ENCODE assay signal across 33 cellular contexts in genomic region chr22:21963286-21963685, GRCh38.
"Had no signal": no experiment of that assay in that cellular context is flagged by ENCODE, and none has a peak within 500 bp of the region (broad histone marks: within the 10 kb centered on the region; RNA-seq: fewer than 3 reads in every experiment).

No MANE protein-coding gene starts in this region.

- DNase-seq: activated B cell treated with CpG ODN at 0.5 μM for 24 hours; activated CD4-positive, alpha-beta T cell treated with anti-CD3 and anti-CD28 coated beads for 48 hours; activated CD4-positive, alpha-beta T cell treated with anti-CD3 and anti-CD28 coated beads, Interleukin-2, amount 50 U/mL, for 1 hour; activated CD4-positive, alpha-beta T cell treated with anti-CD3 and anti-CD28 coated beads, Interleukin-2, amount 50 U/mL, for 48 hours; activated CD8-positive, alpha-beta memory T cell treated with anti-CD3 and anti-CD28 coated beads for 24 hours; activated CD8-positive, alpha-beta T cell treated with anti-CD3 and anti-CD28 coated beads for 36 hours; activated effector memory CD4-positive, alpha-beta T cell treated with Interleukin-2 at 50 U/mL for 16 hours; activated gamma-delta T cell treated with Interleukin-2 at 50 U/mL for 16 hours; activated naive CD4-positive, alpha-beta T cell treated with anti-CD3 and anti-CD28 coated beads for 36 hours; activated naive CD8-positive, alpha-beta T cell treated with anti-CD3 and anti-CD28 coated beads, Interleukin-2, amount 10 ng/mL, durations not matched to agents 7 days and 5 days; activated T-cell treated with anti-CD3 and anti-CD28 coated beads, Interleukin-2, amount 50 U/mL, for 4 hours; anterior cingulate cortex; brain microvascular endothelial cell; dorsolateral prefrontal cortex; effector memory CD4-positive, alpha-beta T cell; erythroblast; foreskin keratinocyte; gastrocnemius medialis; glutamatergic neuron; T-helper 1 cell; T-helper 17 cell; T1000; WERI-Rb-1 had no signal

- H3K27ac Mint-ChIP-seq: activated B cell treated with CpG ODN at 0.5 μM for 24 hours; activated CD8-positive, alpha-beta T cell treated with anti-CD3 and anti-CD28 coated beads for 36 hours; activated naive CD4-positive, alpha-beta T cell treated with anti-CD3 and anti-CD28 coated beads for 36 hours; activated naive CD4-positive, alpha-beta T cell treated with anti-CD3 and anti-CD28 coated beads, Interleukin-2, amount 50 U/mL, for 24 hours; activated naive CD8-positive, alpha-beta T cell treated with anti-CD3 and anti-CD28 coated beads, Interleukin-2, amount 10 ng/mL, durations not matched to agents 7 days and 5 days; activated T-helper 17 cell treated with anti-CD3 and anti-CD28 coated beads, Interleukin-2, amount 50 U/mL, for 72 hours; dendritic cell treated with granulocyte-macrophage colony-stimulating factor and Interleukin-4, amounts not matched to agents 40 ng/mL and 50 ng/mL, for 4 days; endodermal cell; T-helper 17 cell; T-helper 2 cell treated with Interferon-gamma antibody and Interleukin-4, amounts not matched to agents 5 μg/mL and 100 μg/mL, for 36 hours had no signal

- H3K4me3 Mint-ChIP-seq: activated B cell treated with CpG ODN at 0.5 μM for 24 hours; activated CD8-positive, alpha-beta T cell treated with anti-CD3 and anti-CD28 coated beads for 36 hours; activated naive CD4-positive, alpha-beta T cell treated with anti-CD3 and anti-CD28 coated beads for 36 hours; activated naive CD4-positive, alpha-beta T cell treated with anti-CD3 and anti-CD28 coated beads, Interleukin-2, amount 50 U/mL, for 24 hours; activated naive CD8-positive, alpha-beta T cell treated with anti-CD3 and anti-CD28 coated beads, Interleukin-2, amount 10 ng/mL, durations not matched to agents 7 days and 5 days; activated T-cell treated with anti-CD3 and anti-CD28 coated beads, Interleukin-2, amount 50 U/mL, for 4 hours; activated T-helper 17 cell treated with anti-CD3 and anti-CD28 coated beads, Interleukin-2, amount 50 U/mL, for 72 hours; central memory CD8-positive, alpha-beta T cell; dendritic cell treated with granulocyte-macrophage colony-stimulating factor and Interleukin-4, amounts not matched to agents 40 ng/mL and 50 ng/mL, for 4 days; endodermal cell; T-helper 17 cell; T-helper 2 cell treated with Interferon-gamma antibody and Interleukin-4, amounts not matched to agents 5 μg/mL and 100 μg/mL, for 36 hours had no signal

- H3K9me3 Mint-ChIP-seq: activated B cell treated with CpG ODN at 0.5 μM for 24 hours; activated CD8-positive, alpha-beta T cell treated with anti-CD3 and anti-CD28 coated beads for 36 hours; activated naive CD4-positive, alpha-beta T cell treated with anti-CD3 and anti-CD28 coated beads for 36 hours; activated naive CD4-positive, alpha-beta T cell treated with anti-CD3 and anti-CD28 coated beads, Interleukin-2, amount 50 U/mL, for 24 hours; activated naive CD8-positive, alpha-beta T cell treated with anti-CD3 and anti-CD28 coated beads, Interleukin-2, amount 10 ng/mL, durations not matched to agents 7 days and 5 days; activated T-cell treated with anti-CD3 and anti-CD28 coated beads, Interleukin-2, amount 50 U/mL, for 4 hours; activated T-helper 17 cell treated with anti-CD3 and anti-CD28 coated beads, Interleukin-2, amount 50 U/mL, for 72 hours; central memory CD8-positive, alpha-beta T cell; dendritic cell treated with granulocyte-macrophage colony-stimulating factor and Interleukin-4, amounts not matched to agents 40 ng/mL and 50 ng/mL, for 4 days; T-helper 2 cell treated with Interferon-gamma antibody and Interleukin-4, amounts not matched to agents 5 μg/mL and 100 μg/mL, for 36 hours had no signal

- H3K4me3 ChIP-seq: coronary artery, dorsolateral prefrontal cortex, esophagus muscularis mucosa, gastrocnemius medialis, heart left ventricle had no signal

- ATAC-seq: activated CD4-positive, CD25-positive, alpha-beta regulatory T cell treated with anti-CD3 and anti-CD28 coated beads, Interleukin-2, amount 50 U/mL, for 24 hours; activated CD8-positive, alpha-beta T cell treated with anti-CD3 and anti-CD28 coated beads for 36 hours; activated T-cell treated with anti-CD3 and anti-CD28 coated beads, Interleukin-2, amount 50 U/mL, for 4 hours; activated T-helper 17 cell treated with anti-CD3 and anti-CD28 coated beads, Interleukin-2, amount 50 U/mL, for 72 hours; foreskin keratinocyte; gastrocnemius medialis; heart left ventricle; T-helper 17 cell had no signal

- H3K27me3 Mint-ChIP-seq: activated B cell treated with CpG ODN at 0.5 μM for 24 hours; activated CD8-positive, alpha-beta T cell treated with anti-CD3 and anti-CD28 coated beads for 36 hours; activated naive CD4-positive, alpha-beta T cell treated with anti-CD3 and anti-CD28 coated beads, Interleukin-2, amount 50 U/mL, for 24 hours; activated naive CD8-positive, alpha-beta T cell treated with anti-CD3 and anti-CD28 coated beads, Interleukin-2, amount 10 ng/mL, durations not matched to agents 7 days and 5 days; activated T-helper 17 cell treated with anti-CD3 and anti-CD28 coated beads, Interleukin-2, amount 50 U/mL, for 72 hours; central memory CD8-positive, alpha-beta T cell; dendritic cell treated with granulocyte-macrophage colony-stimulating factor and Interleukin-4, amounts not matched to agents 40 ng/mL and 50 ng/mL, for 4 days; T-helper 17 cell had no signal

- H3K27me3 ChIP-seq: brain microvascular endothelial cell, dorsolateral prefrontal cortex, esophagus muscularis mucosa, foreskin keratinocyte, gastrocnemius medialis, heart left ventricle had no signal

- H3K27ac ChIP-seq: brain microvascular endothelial cell, coronary artery, dorsolateral prefrontal cortex, esophagus muscularis mucosa, foreskin keratinocyte, gastrocnemius medialis, heart left ventricle, WERI-Rb-1 had no signal

- H3K9me3 ChIP-seq: esophagus muscularis mucosa, gastrocnemius medialis, heart left ventricle had no signal

- H3K4me1 ChIP-seq: esophagus muscularis mucosa, foreskin keratinocyte had no signal

- H3K4me1 Mint-ChIP-seq: activated B cell treated with CpG ODN at 0.5 μM for 24 hours; activated naive CD4-positive, alpha-beta T cell treated with anti-CD3 and anti-CD28 coated beads, Interleukin-2, amount 50 U/mL, for 24 hours; activated naive CD8-positive, alpha-beta T cell treated with anti-CD3 and anti-CD28 coated beads, Interleukin-2, amount 10 ng/mL, durations not matched to agents 7 days and 5 days; activated T-helper 17 cell treated with anti-CD3 and anti-CD28 coated beads, Interleukin-2, amount 50 U/mL, for 72 hours; central memory CD8-positive, alpha-beta T cell; endodermal cell; T-helper 17 cell had no signal
